9 cellular contexts compared by ENCODE assay signal in genomic region chr9:35907732-35908483, GRCh38. TPM values are rescaled to one million over a fixed set of nuclear protein-coding genes. Genes with fewer than 3 reads are reported as not detected.
DNase-seq lines count a peak whose midpoint lies in the region; FAIRE-seq and TF ChIP-seq lines count a peak whose summit lies in the region.
"Had no signal": no experiment of that assay in that cellular context is flagged by ENCODE, and none has a peak within 500 bp of the region (broad histone marks: within the 10 kb centered on the region; RNA-seq: fewer than 3 reads in every experiment).

No MANE protein-coding gene starts in this region.

- H3K36me3 ChIP-seq in bronchial epithelial cell (ENCODE audit: control insufficient read depth, insufficient read depth, low read length): no peaks in the 10 kb centered on the region
- H3K36me3 ChIP-seq in keratinocyte (ENCODE audit: control insufficient read depth in 2 of 2, extremely low read depth in 1 of 2, insufficient read depth in 2 of 2, low read length in 2 of 2): no peaks in the 10 kb centered on the region
- no peaks in the 10 kb centered on the region for H3K36me3 ChIP-seq in stomach

- H3K79me2 ChIP-seq in keratinocyte (ENCODE audit: control insufficient read depth, insufficient read depth, low read length): no peaks in the 10 kb centered on the region

- TF ChIP-seq EP300 in stomach (IDR thresholded peaks at IDR 0.05): no peak

- peak overlapping the region; percentile 54 for H3K4me2 ChIP-seq in keratinocyte (ENCODE audit: control insufficient read depth, extremely low read depth, insufficient read depth, low read depth, low read length)

- H3K4me3 ChIP-seq in bronchial epithelial cell (ENCODE audit: low read depth, low read length) (no peak overlapping the region), keratinocyte (ENCODE audit: control insufficient read depth in 2 of 3, extremely low read depth in 1 of 3, insufficient read depth in 2 of 3, low read depth in 1 of 3, low read length in 3 of 3) (peak overlapping the region in 1 of 3 experiments; percentile 35), stomach (peak overlapping the region in 2 of 4 donors; percentile 7 to 9)

- H2AFZ ChIP-seq in keratinocyte (ENCODE audit: control insufficient read depth, low read length): peak overlapping the region; percentile 14

- H3K9me3 ChIP-seq in keratinocyte (ENCODE audit: control insufficient read depth, low read depth, low read length) (no peaks in the 10 kb centered on the region), stomach (no peaks in the 10 kb centered on the region)

- H3K4me1 ChIP-seq in keratinocyte (ENCODE audit: control insufficient read depth, extremely low read depth, insufficient read depth, low read length): peaks cover 36% of the 10 kb centered on the region
- peaks cover 66 to 93% (median 72%) of the 10 kb centered on the region in 4 donors for H3K4me1 ChIP-seq in stomach

- H3K27ac ChIP-seq in keratinocyte (ENCODE audit: control insufficient read depth, insufficient read depth, low read length) (peak overlapping the region; percentile 3), stomach (peak overlapping the region; percentile 73 to 94 (median 89))

- intact Hi-C loops in stomach (cut with DNase I; ENCODE audit: low total_unique reads): loop anchor here (5.0 kb wide), 1 partner anchor 39 kb away; no protein-coding TSS in a partner anchor

- peak overlapping the region; percentile 7 for H3K9ac ChIP-seq in keratinocyte (ENCODE audit: control insufficient read depth, extremely low read depth, insufficient read depth, low read length)

- DNase-seq in NCI-H1417 (lab: John Stamatoyannopoulos, UW) (peak; percentile 7 to 33 (median 24)), NCI-H1417 treated with DMSO at 0.1 percent for 48 hours (lab: John Stamatoyannopoulos, UW) (no peak), NCI-H345 treated with DMSO at 0.1 percent for 48 hours (lab: John Stamatoyannopoulos, UW; ENCODE audit: unreplicated experiment) (peak; percentile 52), bronchial epithelial cell (ENCODE audit: low read depth) (peak; percentile 87), keratinocyte (ENCODE audit: low read depth, low spot score) (no peak), stomach (peak; percentile 47), cerebellar nuclear complex (lab: John Stamatoyannopoulos, UW) (no peak)
- DNase-seq in activated CD8-positive, alpha-beta memory T cell treated with anti-CD3 and anti-CD28 coated beads, Interleukin-2, amount 50 U/mL, for 48 hours: no peak

- no peaks in the 10 kb centered on the region for H4K20me1 ChIP-seq in keratinocyte (ENCODE audit: control insufficient read depth, extremely low read depth, insufficient read depth, low read length)

- dilution Hi-C loops in keratinocyte (cut with MboI; ENCODE audit: extremely low pct_ligation_motif_present, low sequenced_read_pairs): no loop called here

- H3K27me3 ChIP-seq in bronchial epithelial cell (ENCODE audit: control insufficient read depth, insufficient read depth, low read length) (no peaks in the 10 kb centered on the region), keratinocyte (ENCODE audit: control insufficient read depth, extremely low read depth, insufficient read depth, low read length) (no peaks in the 10 kb centered on the region), stomach (no peaks in the 10 kb centered on the region)

- no peaks in the 10 kb centered on the region for H3K9me1 ChIP-seq in keratinocyte (ENCODE audit: control insufficient read depth, extremely low read depth, insufficient read depth, low read length)

- TF ChIP-seq CTCF in bronchial epithelial cell (IDR thresholded peaks at IDR 0.05; ENCODE audit: insufficient read depth, low read length, severe bottlenecking): no peak
- no peak for TF ChIP-seq CTCF in keratinocyte (optimal IDR thresholded peaks at IDR 0.05 in 1 of 3, IDR thresholded peaks at IDR 0.05 in 1 of 3, conservative IDR thresholded peaks at IDR 0.05 in 1 of 3; ENCODE audit: extremely low read depth in 1 of 3, insufficient read depth in 2 of 3, low read length in 3 of 3)
- no peak for TF ChIP-seq CTCF in stomach (IDR thresholded peaks at IDR 0.05)

- 30 to 43% (median 38%) methylated on average over 13 of the region's 13 CpGs for WGBS in stomach, 5 donors

- FAIRE-seq in bronchial epithelial cell (lab: Jason Lieb, UNC) (peak; percentile 95), keratinocyte (lab: Jason Lieb, UNC) (peak; percentile 75)

- no peak for TF ChIP-seq POLR2A in stomach (IDR thresholded peaks at IDR 0.05)

RNA-seq across cellular contexts. Expression of gene SPAAR, which starts 1.4 kb away (rescaled TPM):
- not detected in 2 replicates for total RNA-seq in bronchial epithelial cell
- not detected in 3 replicates for polyA plus RNA-seq in keratinocyte
- not detected for polyA plus RNA-seq in keratinocyte (2011; ENCODE audit: low read depth)
- polyA plus RNA-seq in keratinocyte (2011; cell fraction: cytosol; rRNA removed): not detected in 2 replicates
- polyA plus RNA-seq in keratinocyte (2011; cell fraction: nucleus; rRNA removed): not detected in 2 replicates
- polyA plus RNA-seq in keratinocyte (2012; ENCODE audit: low replicate concordance): not detected in 2 replicates
- polyA minus RNA-seq in keratinocyte: not detected in 3 replicates
- not detected for polyA minus RNA-seq in keratinocyte (2011; cell fraction: cytosol; rRNA and poly(A)+ RNA removed)
- polyA minus RNA-seq in keratinocyte (2011; cell fraction: nucleus; rRNA and poly(A)+ RNA removed): not detected in 2 replicates
- 1 to 10 TPM in 2 of 5 donors, not detected in 3; 1.2 to 2.4 TPM for total RNA-seq in stomach
- under 1 TPM; 0.30 to 0.92 (median 0.68) TPM for polyA plus RNA-seq in stomach

RNA-seq across cellular contexts. Expression of gene HRCT1, which starts 1.9 kb away (rescaled TPM):
- total RNA-seq in bronchial epithelial cell (0.26 TPM in 1 of 2 replicates, not detected in the other), stomach (10 to 100 TPM in 1 of 5 donors, 1 to 10 TPM in 2, under 1 TPM in 1, not detected in 1; 0.92 to 28.7 (median 7.7) TPM)
- polyA plus RNA-seq in keratinocyte (not detected in 3 replicates), stomach (1 to 10 TPM in 1 of 3 donors, under 1 TPM in 1, not detected in 1; 0.50 to 4.3 TPM)
- polyA plus RNA-seq in keratinocyte (2011; ENCODE audit: low read depth): not detected
- polyA plus RNA-seq in keratinocyte (2011; cell fraction: cytosol; rRNA removed): not detected in 2 replicates
- polyA plus RNA-seq in keratinocyte (2011; cell fraction: nucleus; rRNA removed): not detected in 2 replicates
- not detected in 2 replicates for polyA plus RNA-seq in keratinocyte (2012; ENCODE audit: low replicate concordance)
- polyA minus RNA-seq in keratinocyte: not detected in 3 replicates
- polyA minus RNA-seq in keratinocyte (2011; cell fraction: cytosol; rRNA and poly(A)+ RNA removed): not detected
- not detected in 2 replicates for polyA minus RNA-seq in keratinocyte (2011; cell fraction: nucleus; rRNA and poly(A)+ RNA removed)

RNA-seq across cellular contexts. Expression of gene OR13J1, which starts 37.7 kb away (rescaled TPM):
- not detected in 2 replicates for total RNA-seq in bronchial epithelial cell
- not detected in 3 replicates for polyA plus RNA-seq in keratinocyte
- polyA plus RNA-seq in keratinocyte (2011; ENCODE audit: low read depth): not detected
- polyA plus RNA-seq in keratinocyte (2011; cell fraction: cytosol; rRNA removed): not detected in 2 replicates
- not detected in 2 replicates for polyA plus RNA-seq in keratinocyte (2011; cell fraction: nucleus; rRNA removed)
- not detected in 2 replicates for polyA plus RNA-seq in keratinocyte (2012; ENCODE audit: low replicate concordance)
- polyA minus RNA-seq in keratinocyte: not detected in 3 replicates
- not detected for polyA minus RNA-seq in keratinocyte (2011; cell fraction: cytosol; rRNA and poly(A)+ RNA removed)
- not detected in 2 replicates for polyA minus RNA-seq in keratinocyte (2011; cell fraction: nucleus; rRNA and poly(A)+ RNA removed)
- not detected for total RNA-seq in stomach
- not detected for polyA plus RNA-seq in stomach
- polyA plus RNA-seq: BJ had no signal

RNA-seq across cellular contexts. Expression of gene OR2S2, which starts 50.0 kb away (rescaled TPM):
- total RNA-seq in bronchial epithelial cell (not detected in 2 replicates), stomach (not detected)
- polyA plus RNA-seq in keratinocyte (not detected in 3 replicates), stomach (not detected)
- polyA plus RNA-seq in keratinocyte (2011; ENCODE audit: low read depth): not detected
- polyA plus RNA-seq in keratinocyte (2011; cell fraction: cytosol; rRNA removed): not detected in 2 replicates
- not detected in 2 replicates for polyA plus RNA-seq in keratinocyte (2011; cell fraction: nucleus; rRNA removed)
- not detected in 2 replicates for polyA plus RNA-seq in keratinocyte (2012; ENCODE audit: low replicate concordance)
- polyA minus RNA-seq in keratinocyte: not detected in 3 replicates
- polyA minus RNA-seq in keratinocyte (2011; cell fraction: cytosol; rRNA and poly(A)+ RNA removed): not detected
- not detected in 2 replicates for polyA minus RNA-seq in keratinocyte (2011; cell fraction: nucleus; rRNA and poly(A)+ RNA removed)

Comparison
In these comparisons a context has a peak if more than half of its experiments do, and no peak if none do; other contexts are left out.
1. DNase-seq: peak in NCI-H1417 (3 of 3), NCI-H345 treated with DMSO at 0.1 percent for 48 hours (single experiment), bronchial epithelial cell (single experiment) and stomach (single experiment); none in NCI-H1417 treated with DMSO at 0.1 percent for 48 hours (single experiment), keratinocyte (single experiment), cerebellar nuclear complex (0 of 2) and activated CD8-positive, alpha-beta memory T cell treated with anti-CD3 and anti-CD28 coated beads, Interleukin-2, amount 50 U/mL, for 48 hours (single experiment).